In genomic region chr18:22507055-22507454, GRCh38 we compare ENCODE assay signal across 3 cellular contexts.
TF ChIP-seq lines count a peak whose summit lies in the region.

No MANE protein-coding gene starts in this region.

TF ChIP-seq in HEK293, 187 proteins besides CTCF, POLR2A, EP300 and RAD21:
- TF ChIP-seq ZNF510 (tag by site-specific recombination; IDR thresholded peaks at IDR 0.05; ENCODE audit: insufficient replicate concordance) (peak; percentile 97), ZNF514 (tag by site-specific recombination; IDR thresholded peaks at IDR 0.05) (no peak)

TF ChIP-seq in K562, 482 proteins besides CTCF, POLR2A, EP300 and RAD21:
- TF ChIP-seq TCF7 (IDR thresholded peaks at IDR 0.05; ENCODE audit: borderline replicate concordance), result no peak
- TF ChIP-seq ZNF830 (CRISPR knock-in tag; IDR thresholded peaks at IDR 0.05), result no peak

TF ChIP-seq in H1, 55 proteins besides CTCF, POLR2A, EP300 and RAD21:
- TF ChIP-seq GABPA (IDR thresholded peaks at IDR 0.05; ENCODE audit: borderline replicate concordance, insufficient read depth, low read length) (no peak), GTF2F1 (IDR thresholded peaks at IDR 0.05; ENCODE audit: borderline replicate concordance, low read depth, low read length) (no peak), YY1 (IDR thresholded peaks at IDR 0.05; ENCODE audit: low read depth, low read length) (no peak), RXRA (IDR thresholded peaks at IDR 0.05; ENCODE audit: insufficient read depth, low read depth, low read length) (no peak), MAFK (IDR thresholded peaks at IDR 0.05; ENCODE audit: low read depth, low read length) (no peak), EGR1 (IDR thresholded peaks at IDR 0.05; ENCODE audit: borderline replicate concordance, low read depth, low read length) (no peak), RNF2 (IDR thresholded peaks at IDR 0.05; ENCODE audit: borderline replicate concordance, low read depth, low read length, missing control alignments, poor library complexity, severe bottlenecking) (no peak), FOSL1 (IDR thresholded peaks at IDR 0.05; ENCODE audit: insufficient read depth, low read depth, low read length) (no peak)
